In genomic region chr9:38437193-38437823, GRCh38 we compare ENCODE assay signal across 10 cellular contexts. TPM values are rescaled to one million over a fixed set of nuclear protein-coding genes. Genes with fewer than 3 reads are reported as not detected.
DNase-seq lines count a peak whose midpoint lies in the region; ATAC-seq, FAIRE-seq and TF ChIP-seq lines count a peak whose summit lies in the region.
"Had no signal": no experiment of that assay in that cellular context is flagged by ENCODE, and none has a peak within 500 bp of the region (broad histone marks: within the 10 kb centered on the region; RNA-seq: fewer than 3 reads in every experiment).

No MANE protein-coding gene starts in this region.

- H4K20me1 ChIP-seq in MM.1S (ENCODE audit: insufficient read depth, low read length): no peaks in the 10 kb centered on the region

- H3K9ac ChIP-seq in MM.1S (ENCODE audit: low read length): no peak overlapping the region

- H3F3A ChIP-seq in MM.1S (ENCODE audit: insufficient read depth, low read length): no peaks in the 10 kb centered on the region

- H2AFZ ChIP-seq in MM.1S (ENCODE audit: low read length): peak overlapping the region; percentile 30; the same call in 1 of the 2 replicates

- H3K4me2 ChIP-seq in MM.1S (ENCODE audit: low read depth, low read length): no peak overlapping the region; the same call in 1 of the 2 replicates

- H3K36me3 ChIP-seq in MM.1S (replicated peaks; ENCODE audit: insufficient read depth, low read length) (no peaks in the 10 kb centered on the region), prostate gland (no peaks in the 10 kb centered on the region)
- H3K36me3 ChIP-seq: cardiac muscle cell, heart right ventricle had no signal

- TF ChIP-seq POLR2A in prostate gland (IDR thresholded peaks at IDR 0.05): no peak

- H3K4me1 ChIP-seq in MM.1S (ENCODE audit: low read length): no peaks in the 10 kb centered on the region
- H3K4me1 ChIP-seq in prostate gland (replicated peaks): no peaks in the 10 kb centered on the region

- no peaks in the 10 kb centered on the region for H3K9me2 ChIP-seq in MM.1S (replicated peaks; ENCODE audit: insufficient read depth, low read length)

- intact Hi-C loops in prostate gland (cut with DNase I): no loop called here

- TF ChIP-seq CTCF in MM.1S (IDR thresholded peaks at IDR 0.05; ENCODE audit: low read length) (no peak), choroid plexus epithelial cell (conservative IDR thresholded peaks at IDR 0.05; ENCODE audit: low read depth, low read length) (no peak), prostate gland (IDR thresholded peaks at IDR 0.05) (no peak)

- no peak for DNase-seq in GM18507 (ENCODE audit: extremely low spot score, insufficient read length, low read depth)
- no peak for DNase-seq in MM.1S
- peak; percentile 79 for DNase-seq in choroid plexus epithelial cell (ENCODE audit: low read depth)
- peak; percentile 84 for DNase-seq in prostate gland (ENCODE audit: low spot score)
- DNase-seq in activated gamma-delta T cell (lab: John Stamatoyannopoulos, UW): no peak
- DNase-seq in C1 segment of cervical spinal cord (lab: John Stamatoyannopoulos, UW): no peak
- no peak for DNase-seq in NCI-H2107 treated with DMSO at 0.1 percent for 48 hours (lab: John Stamatoyannopoulos, UW; ENCODE audit: unreplicated experiment)
- DNase-seq: heart right ventricle had no signal

- WGBS in prostate gland: 31% methylated on average over 11 of the region's 11 CpGs

- H3K27me3 ChIP-seq in MM.1S (replicated peaks; ENCODE audit: insufficient read depth, low read length): no peaks in the 10 kb centered on the region
- H3K27me3 ChIP-seq in prostate gland (replicated peaks; ENCODE audit: insufficient read depth): no peaks in the 10 kb centered on the region
- H3K27me3 ChIP-seq: cardiac muscle cell had no signal

- H3K9me3 ChIP-seq in MM.1S (replicated peaks; ENCODE audit: insufficient read depth, low read length) (no peaks in the 10 kb centered on the region), prostate gland (no peaks in the 10 kb centered on the region)
- H3K9me3 ChIP-seq: heart right ventricle had no signal

- H3K4me3 ChIP-seq in MM.1S (ENCODE audit: low read length) (no peak overlapping the region), choroid plexus epithelial cell (ENCODE audit: low read depth, low read length) (peak overlapping the region; percentile 18), prostate gland (no peak overlapping the region)
- H3K4me3 ChIP-seq: cardiac muscle cell, heart right ventricle had no signal

- H3K79me2 ChIP-seq in MM.1S (ENCODE audit: low read length): no peaks in the 10 kb centered on the region

- peak; percentile 75 for FAIRE-seq in GM18507 (lab: Jason Lieb, UNC)

- H3K27ac ChIP-seq in MM.1S (ENCODE audit: low read length) (no peak overlapping the region), prostate gland (peak overlapping the region; percentile 74 to 76)
- H3K27ac ChIP-seq: cardiac muscle cell, heart right ventricle had no signal

- ATAC-seq in HG02981 (IDR thresholded peaks at IDR 0.05; ENCODE audit: unreplicated experiment): no peak
- ATAC-seq: heart right ventricle had no signal

RNA-seq across cellular contexts. Expression of gene IGFBPL1, which starts 13.1 kb away (rescaled TPM):
- 10 to 100 TPM in 1 of 2 donors, under 1 TPM in 1; 0.32 to 14.3 TPM for total RNA-seq in prostate gland
- total RNA-seq: heart right ventricle had no signal

RNA-seq across cellular contexts. Expression of gene ALDH1B1, which starts 44.8 kb away (rescaled TPM):
- 10 to 100 TPM; 42.5 to 88.8 TPM for total RNA-seq in prostate gland

Comparison
In these comparisons a context has a peak if more than half of its experiments do, and no peak if none do; other contexts are left out.
1. DNase-seq: peak in choroid plexus epithelial cell (single experiment) and prostate gland (single experiment); none in GM18507 (single experiment), MM.1S (single experiment), activated gamma-delta T cell (single experiment), C1 segment of cervical spinal cord (0 of 14) and NCI-H2107 treated with DMSO at 0.1 percent for 48 hours (single experiment).